Comparison of ENCODE assay signal across 9 cellular contexts in genomic region chr2:17822452-17823117, GRCh38. TPM values are rescaled to one million over a fixed set of nuclear protein-coding genes. Genes with fewer than 3 reads are reported as not detected.
DNase-seq lines count a peak whose midpoint lies in the region; ATAC-seq, FAIRE-seq and TF ChIP-seq lines count a peak whose summit lies in the region.
"Had no signal": no experiment of that assay in that cellular context is flagged by ENCODE, and none has a peak within 500 bp of the region (broad histone marks: within the 10 kb centered on the region; RNA-seq: fewer than 3 reads in every experiment).

No MANE protein-coding gene starts in this region.

- H3K36me3 ChIP-seq in skeletal muscle tissue (ENCODE audit: control insufficient read depth in 3 of 3, insufficient read depth in 3 of 3, low read length in 3 of 3) (no peaks in the 10 kb centered on the region), Peyer's patch (no peaks in the 10 kb centered on the region)

- H3K4me1 ChIP-seq in skeletal muscle tissue (ENCODE audit: control insufficient read depth in 3 of 3, insufficient read depth in 3 of 3, low read length in 3 of 3) (peaks cover 19 to 26% (median 20%) of the 10 kb centered on the region in 3 donors), Peyer's patch (no peaks in the 10 kb centered on the region)

- DNase-seq in GM19239 (ENCODE audit: insufficient read length, low spot score), result no peak
- DNase-seq in NCI-H2227 treated with DMSO at 0.1 percent for 48 hours (lab: John Stamatoyannopoulos, UW), result peak; percentile 56
- DNase-seq in Peyer's patch, result no peak
- no peak for DNase-seq in NCI-H187 (lab: John Stamatoyannopoulos, UW)
- DNase-seq in A172 (ENCODE audit: low spot score), result no peak
- DNase-seq: activated CD4-positive, alpha-beta T cell treated with anti-CD3 and anti-CD28 coated beads, Interleukin-2, amount 10 ng/mL, durations not matched to agents 7 days and 5 days had no signal

- H3K9ac ChIP-seq in skeletal muscle tissue (ENCODE audit: low read depth in 1 of 3, low read length in 3 of 3), result peak overlapping the region; percentile 55 to 58 (median 57)

- H3K27me3 ChIP-seq in skeletal muscle tissue (ENCODE audit: control insufficient read depth in 3 of 3, insufficient read depth in 3 of 3, low read length in 3 of 3) (no peaks in the 10 kb centered on the region), Peyer's patch (no peaks in the 10 kb centered on the region)

- TF ChIP-seq POLR2A in Peyer's patch (IDR thresholded peaks at IDR 0.05), result no peak

- H3K4me3 ChIP-seq in skeletal muscle tissue (ENCODE audit: low read length in 3 of 3) (peak overlapping the region in 2 of 3 donors; percentile 25 to 33), Peyer's patch (no peak overlapping the region)

- no peak for TF ChIP-seq CTCF in Peyer's patch (IDR thresholded peaks at IDR 0.05)

- H3K27ac ChIP-seq in skeletal muscle tissue (ENCODE audit: low read depth, low read length), result peak overlapping the region; percentile 86
- H3K27ac ChIP-seq in Peyer's patch, result no peak overlapping the region

- ATAC-seq in HG02610 (IDR thresholded peaks at IDR 0.05; ENCODE audit: unreplicated experiment), result peak; percentile 70

- peak; percentile 73 for FAIRE-seq in GM19239 (lab: Jason Lieb, UNC)

- H3K9me3 ChIP-seq in skeletal muscle tissue (ENCODE audit: control insufficient read depth in 3 of 3, low read length in 3 of 3), result no peaks in the 10 kb centered on the region
- no peaks in the 10 kb centered on the region for H3K9me3 ChIP-seq in Peyer's patch

RNA-seq across cellular contexts. Expression of gene MSGN1, which starts 6.3 kb away (rescaled TPM):
- total RNA-seq in skeletal muscle tissue, result not detected
- not detected for total RNA-seq in Peyer's patch
- total RNA-seq in A172 (2014; rRNA removed; shearing (Covaris generic)), result not detected in 2 replicates
- total RNA-seq: activated CD4-positive, alpha-beta T cell treated with anti-CD3 and anti-CD28 coated beads, Interleukin-2, amount 10 ng/mL, durations not matched to agents 7 days and 5 days; M059J had no signal

RNA-seq across cellular contexts. Expression of gene KCNS3, which starts 55.9 kb away (rescaled TPM):
- 12.5 TPM for total RNA-seq in skeletal muscle tissue
- 10 to 100 TPM in 3 of 4 donors, 1 to 10 TPM in 1; 1.6 to 76.7 (median 12.7) TPM for total RNA-seq in Peyer's patch
- total RNA-seq in A172 (2014; rRNA removed; shearing (Covaris generic)), result 4.4 and 7.3 TPM in 2 replicates
- total RNA-seq: activated CD4-positive, alpha-beta T cell treated with anti-CD3 and anti-CD28 coated beads, Interleukin-2, amount 10 ng/mL, durations not matched to agents 7 days and 5 days had no signal

Comparison
In these comparisons a context has a peak if more than half of its experiments do, and no peak if none do; other contexts are left out.
1. H3K4me3 ChIP-seq: peak in skeletal muscle tissue (2 of 3); none in Peyer's patch (0 of 4).